ENCODE assay signal across 1 cellular context in genomic region chr15:40891810-40892448, GRCh38.
TF ChIP-seq lines count a peak whose summit lies in the region.

No MANE protein-coding gene starts in this region.

TF ChIP-seq in HepG2, 621 proteins besides CTCF, POLR2A, EP300 and RAD21:
- TF ChIP-seq ZNF616 (CRISPR knock-in tag; IDR thresholded peaks at IDR 0.05; ENCODE audit: low read depth) (no peak), GMEB1 (CRISPR knock-in tag; IDR thresholded peaks at IDR 0.05; ENCODE audit: borderline replicate concordance) (no peak), SAP130 (CRISPR knock-in tag; IDR thresholded peaks at IDR 0.05; ENCODE audit: low read depth) (peak; percentile 42; the same call in 1 of the 2 replicates), CREB1 (IDR thresholded peaks at IDR 0.05) (no peak), CREB1 (CRISPR knock-in tag; IDR thresholded peaks at IDR 0.05) (0 out of 2 replicates have a peak, but pooled peaks have one; percentile 7), THAP11 (CRISPR knock-in tag; IDR thresholded peaks at IDR 0.05) (0 out of 2 replicates have a peak, but pooled peaks have one; percentile 15), HNRNPK (IDR thresholded peaks at IDR 0.05; ENCODE audit: low read depth, low read length, poor library complexity, severe bottlenecking) (no peak), ZNF431 (CRISPR knock-in tag; IDR thresholded peaks at IDR 0.05; ENCODE audit: borderline replicate concordance, low read depth) (no peak), MNT (IDR thresholded peaks at IDR 0.05) (peak; percentile 28; the same call in 1 of the 2 replicates), TFAP4 (IDR thresholded peaks at IDR 0.05; ENCODE audit: borderline replicate concordance, low read depth) (0 out of 2 replicates have a peak, but pooled peaks have one; percentile 22), RBM39 (IDR thresholded peaks at IDR 0.05; ENCODE audit: low read depth, low read length, poor library complexity, severe bottlenecking) (no peak), STAG1 (CRISPR knock-in tag; IDR thresholded peaks at IDR 0.05) (peak; percentile 78), SMC3 (IDR thresholded peaks at IDR 0.05; ENCODE audit: low read length) (peak; percentile 67), RBFOX2 (IDR thresholded peaks at IDR 0.05; ENCODE audit: low read depth, low read length) (no peak), XRCC5 (optimal IDR thresholded peaks at IDR 0.05; ENCODE audit: low read length) (peak; percentile 60), ZNF225 (CRISPR knock-in tag; IDR thresholded peaks at IDR 0.05) (no peak), ZEB1 (IDR thresholded peaks at IDR 0.05; ENCODE audit: insufficient replicate concordance, low read depth) (peak; percentile 40)
